In the genomic region with DNA sequence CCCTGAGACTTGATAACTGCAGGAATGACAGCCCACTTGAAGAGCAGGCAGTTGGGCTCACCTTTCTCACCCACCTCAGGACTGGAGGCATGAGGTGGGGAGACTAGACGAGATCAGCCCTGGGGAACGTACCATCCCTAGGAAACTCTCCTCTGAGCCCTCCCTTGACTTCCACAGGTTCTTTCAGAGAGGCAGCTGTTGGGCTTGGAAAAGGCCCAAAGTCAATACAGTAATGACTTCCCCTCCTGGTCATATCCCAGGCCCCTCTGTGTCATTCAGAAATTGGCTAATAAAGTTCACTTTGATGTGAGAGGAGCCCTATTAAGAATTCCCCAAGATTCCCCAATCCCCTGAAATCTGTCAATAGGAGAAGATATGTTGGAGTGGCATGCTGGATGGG, we compare ENCODE assay signal across 29 cellular contexts. TPM values are rescaled to one million over a fixed set of nuclear protein-coding genes. Genes with fewer than 3 reads are reported as not detected.
A peak's percentile ranks its signal among the peaks of the same experiment; 100 is the strongest.
DNase-seq lines count a peak whose midpoint lies in the region; TF ChIP-seq lines count a peak whose summit lies in the region.
"Had no signal": no experiment of that assay in that cellular context is flagged by ENCODE, and none has a peak within 500 bp of the region (broad histone marks: within the 10 kb centered on the region; RNA-seq: fewer than 3 reads in every experiment).

No MANE protein-coding gene starts in this region.

- H3K4me3 ChIP-seq in colonic mucosa: no peak overlapping the region
- no peak overlapping the region for H3K4me3 ChIP-seq in smooth muscle cell
- H3K4me3 ChIP-seq: coronary artery, GM23338, left ventricle myocardium inferior, neural progenitor cell, Peyer's patch, right lobe of liver, thoracic aorta had no signal

- H3K36me3 ChIP-seq in colonic mucosa: no peaks in the 10 kb centered on the region
- no peaks in the 10 kb centered on the region for H3K36me3 ChIP-seq in smooth muscle cell (ENCODE audit: low read depth)
- H3K36me3 ChIP-seq: left ventricle myocardium inferior, neural progenitor cell, Peyer's patch, right lobe of liver, thoracic aorta had no signal

- no peak overlapping the region for H3K9ac ChIP-seq in colonic mucosa (ENCODE audit: low read depth in 2 of 2, low read length in 2 of 2)
- no peak overlapping the region for H3K9ac ChIP-seq in smooth muscle cell (ENCODE audit: low read depth)
- H3K9ac ChIP-seq: neural progenitor cell had no signal

- CTCF ChIA-PET in HEK293T (lab: Yijun Ruan, JAX): no interaction called here

- 100% methylated on average over 2 of the region's 2 CpGs for WGBS in smooth muscle cell (ENCODE audit: low lambda C conversion rate)

- TF ChIP-seq CTCF in colonic mucosa (IDR thresholded peaks at IDR 0.05): no peak
- no peak for TF ChIP-seq CTCF in smooth muscle cell (IDR thresholded peaks at IDR 0.05; ENCODE audit: borderline replicate concordance, insufficient read depth, poor library complexity, severe bottlenecking)

- no peaks in the 10 kb centered on the region for H3K79me2 ChIP-seq in smooth muscle cell (ENCODE audit: low read depth)

- no peak overlapping the region for H3K27ac ChIP-seq in colonic mucosa
- no peak overlapping the region for H3K27ac ChIP-seq in smooth muscle cell (ENCODE audit: low read depth)
- H3K27ac ChIP-seq: coronary artery, left ventricle myocardium inferior, neural progenitor cell, Peyer's patch, right lobe of liver, thoracic aorta had no signal

- H4K20me1 ChIP-seq in smooth muscle cell (ENCODE audit: low read depth): no peaks in the 10 kb centered on the region

- intact Hi-C loops in colonic mucosa (cut with DNase I): no loop called here

- DNase-seq in NCI-H748 (lab: John Stamatoyannopoulos, UW; ENCODE audit: unreplicated experiment): peak; percentile 56
- DNase-seq in NCI-H748 treated with DMSO at 0.1 percent for 48 hours (lab: John Stamatoyannopoulos, UW): no peak
- DNase-seq in NCI-H2029 treated with DMSO at 0.1 percent for 48 hours (lab: John Stamatoyannopoulos, UW): peak; percentile 43
- DNase-seq in colonic mucosa: peak; percentile 62
- no peak for DNase-seq in HEK293T (ENCODE audit: extremely low spot score)
- DNase-seq in smooth muscle cell (lab: John Stamatoyannopoulos, UW; ENCODE audit: unreplicated experiment): no peak
- no peak for DNase-seq in D341Med (ENCODE audit: low spot score)
- DNase-seq: activated CD4-positive, alpha-beta memory T cell treated with anti-CD3 and anti-CD28 coated beads, Interleukin-2, amount 10 ng/mL, durations not matched to agents 7 days and 5 days; activated CD8-positive, alpha-beta memory T cell treated with anti-CD3 and anti-CD28 coated beads, Interleukin-2, amount 50 U/mL, for 4 hours; activated naive CD4-positive, alpha-beta T cell; activated naive CD8-positive, alpha-beta T cell treated with anti-CD3 and anti-CD28 coated beads, Interleukin-2, amount 50 U/mL, for 24 hours; AML-193; CD4-positive, alpha-beta T cell; DND-41; effector memory CD8-positive, alpha-beta T cell; erythroblast; left ventricle myocardium inferior; mesenchymal stem cell; NCI-H1930; Peyer's patch; right lobe of liver; SIG-M5; stimulated activated CD4-positive, alpha-beta T cell treated with anti-CD3 and anti-CD28 coated beads, Interleukin-12 subunit alpha, Interleukin-12 subunit beta, amount 100 ng/mL, for 4 hours; stimulated activated CD4-positive, alpha-beta T cell treated with anti-CD3 and anti-CD28 coated beads, Interleukin-2, amount 100 ng/mL, for 48 hours; stimulated activated naive CD8-positive, alpha-beta T cell treated with anti-CD3 and anti-CD28 coated beads, Interleukin-15, amount 100 ng/mL, for 72 hours had no signal

- H3K27me3 ChIP-seq in colonic mucosa: no peaks in the 10 kb centered on the region
- no peaks in the 10 kb centered on the region for H3K27me3 ChIP-seq in smooth muscle cell (ENCODE audit: low read depth)
- H3K27me3 ChIP-seq: neural progenitor cell, Peyer's patch, right lobe of liver had no signal

- H3K9me3 ChIP-seq in colonic mucosa: no peaks in the 10 kb centered on the region
- H3K9me3 ChIP-seq in smooth muscle cell (replicated peaks; ENCODE audit: low read depth): no peaks in the 10 kb centered on the region
- H3K9me3 ChIP-seq: left ventricle myocardium inferior, Peyer's patch, right lobe of liver, thoracic aorta had no signal

- POLR2A ChIA-PET in HEK293T (lab: Yijun Ruan, JAX): no interaction called here

- H3K4me1 ChIP-seq in colonic mucosa: peaks cover 10% of the 10 kb centered on the region
- H3K4me1 ChIP-seq in smooth muscle cell (ENCODE audit: low read depth): peaks cover 8% of the 10 kb centered on the region

- H3K4me2 ChIP-seq in smooth muscle cell: no peak overlapping the region
- H3K4me2 ChIP-seq: GM23338, neural progenitor cell had no signal

- no peak overlapping the region for H2AFZ ChIP-seq in smooth muscle cell (ENCODE audit: low read depth)
- H2AFZ ChIP-seq: GM23338, neural progenitor cell had no signal

- peaks cover 5% of the 10 kb centered on the region for H3F3A ChIP-seq in smooth muscle cell (ENCODE audit: low read depth)

TF ChIP-seq in HEK293T, 16 proteins besides CTCF, POLR2A, EP300 and RAD21:
- TF ChIP-seq FOXA1 (IDR thresholded peaks at IDR 0.05): no peak

RNA-seq across cellular contexts. Expression of a gene that starts 5.8 kb away (rescaled TPM):
- total RNA-seq in colonic mucosa (10 to 100 TPM; 53.0 to 59.9 TPM), smooth muscle cell (9.1 and 10.1 TPM in 2 replicates)
- polyA plus RNA-seq in smooth muscle cell: 4.9 and 7.1 TPM in 2 replicates

Comparison
In these comparisons a context has a peak if more than half of its experiments do, and no peak if none do; other contexts are left out.
1. DNase-seq: peak in NCI-H748 (single experiment), NCI-H2029 treated with DMSO at 0.1 percent for 48 hours (single experiment) and colonic mucosa (single experiment); none in NCI-H748 treated with DMSO at 0.1 percent for 48 hours (single experiment), HEK293T (single experiment), smooth muscle cell (single experiment) and D341Med (single experiment).